Comparison of ENCODE assay signal across 8 cellular contexts in genomic region chr5:172958268-172959046, GRCh38. TPM values are rescaled to one million over a fixed set of nuclear protein-coding genes. Genes with fewer than 3 reads are reported as not detected.
A peak's percentile ranks its signal among the peaks of the same experiment; 100 is the strongest.
DNase-seq lines count a peak whose midpoint lies in the region; ATAC-seq and TF ChIP-seq lines count a peak whose summit lies in the region.

No MANE protein-coding gene starts in this region.

- TF ChIP-seq CTCF in 22Rv1 (IDR thresholded peaks at IDR 0.05) (no peak), PC-3 (conservative IDR thresholded peaks at IDR 0.05; ENCODE audit: low read depth, low read length) (no peak), fibroblast of lung (conservative IDR thresholded peaks at IDR 0.05 in 1 of 2, IDR thresholded peaks at IDR 0.05 in 1 of 2; ENCODE audit: low read depth in 1 of 2, low read length in 2 of 2) (no peak)

- no peaks in the 10 kb centered on the region for H3K27me3 ChIP-seq in PC-3 (ENCODE audit: low read length)
- H3K27me3 ChIP-seq in fibroblast of lung (ENCODE audit: control insufficient read depth, insufficient read depth, low read length), result no peaks in the 10 kb centered on the region

- TSS peak; percentile 88 for BruUV-seq in PC-3 (replicated peaks; lab: Mats Ljungman, UMichigan)

- H3K4me2 ChIP-seq in PC-3 (ENCODE audit: low read length) (peak overlapping the region; percentile 96), fibroblast of lung (ENCODE audit: extremely low read depth, insufficient read depth, low read length) (peak overlapping the region; percentile 73)

- H3K4me1 ChIP-seq in PC-3 (ENCODE audit: insufficient read depth, low read length), result peaks cover 22% of the 10 kb centered on the region
- peaks cover 12% of the 10 kb centered on the region for H3K4me1 ChIP-seq in fibroblast of lung (ENCODE audit: control insufficient read depth, extremely low read depth, insufficient read depth, low read length)

- no peaks in the 10 kb centered on the region for H3F3A ChIP-seq in PC-3 (ENCODE audit: low read length, unreplicated experiment)

- intact Hi-C loops in PC-3 (cut with micrococcal nuclease), result loop anchor here (2.0 kb wide), 2 partner anchors 188 to 252 kb away; partner anchors contain the start of gene DUSP1

- H3K79me2 ChIP-seq in PC-3 (ENCODE audit: low read length) (peaks cover 27% of the 10 kb centered on the region), fibroblast of lung (ENCODE audit: control insufficient read depth, insufficient read depth, low read length) (peaks cover 16% of the 10 kb centered on the region)

- peak; percentile 59 for DNase-seq in PC-3
- peak; percentile 50 for DNase-seq in activated T-helper 1 cell treated with Interleukin-2 at 50 U/mL for 16 hours (ENCODE audit: low read depth)
- DNase-seq in fibroblast of lung (ENCODE audit: low read depth in 2 of 2), result peak; percentile 57
- DNase-seq in natural killer cell treated with Interleukin-12 subunit alpha and Interleukin-12 subunit beta and Interleukin-15 and Interleukin-18, amount 100 ng/mL, for 72 hours (ENCODE audit: low spot score), result peak; percentile 78
- peak; percentile 59 for DNase-seq in stimulated activated naive B cell treated with anti-CD40 and anti-IgM and Interleukin-4, amounts not matched to agents 10 μg/mL and 1 μg/mL and 100 μg/mL, for 72 hours

- H3K9ac ChIP-seq in PC-3 (ENCODE audit: low read length), result peak overlapping the region; percentile 97
- peak overlapping the region; percentile 49 for H3K9ac ChIP-seq in fibroblast of lung (ENCODE audit: insufficient read depth, low read length)

- POLR2A ChIA-PET in PC-3 (lab: Charles Lee; ENCODE audit: unreplicated experiment), result interaction anchor here (0.6 kb wide), 5 partner anchors 26 to 644 kb away, joined by 3 to 11 read pairs (median 8); partner anchors contain the start of gene SH3PXD2B

- H3K4me1 Mint-ChIP-seq in natural killer cell treated with Interleukin-12 subunit alpha and Interleukin-12 subunit beta and Interleukin-15 and Interleukin-18, amount 100 ng/mL, for 72 hours (ENCODE audit: low read depth in 2 of 2), result peaks cover 31% of the 10 kb centered on the region in 2 donors
- H3K4me1 Mint-ChIP-seq in stimulated activated naive B cell treated with anti-CD40 and anti-IgM and Interleukin-4, amounts not matched to agents 10 μg/mL and 1 μg/mL and 100 μg/mL, for 72 hours, result peaks cover 27 to 37% of the 10 kb centered on the region in 2 donors

- CTCF ChIA-PET in PC-3 (lab: Charles Lee), result interaction anchor here (0.6 to 1.8 kb wide), 5 partner anchors 10 to 497 kb away, joined by 3 to 10 read pairs (median 5); no protein-coding TSS in a partner anchor

- H4K20me1 ChIP-seq in PC-3 (ENCODE audit: low read length) (no peaks in the 10 kb centered on the region), fibroblast of lung (ENCODE audit: control insufficient read depth, extremely low read depth, insufficient read depth, low read length) (no peaks in the 10 kb centered on the region)

- no peaks in the 10 kb centered on the region for H3K9me3 ChIP-seq in PC-3 (ENCODE audit: low read length)
- H3K9me3 ChIP-seq in fibroblast of lung (ENCODE audit: control insufficient read depth, insufficient read depth, low read depth, low read length), result no peaks in the 10 kb centered on the region

- no peaks in the 10 kb centered on the region for H3K9me2 ChIP-seq in PC-3 (replicated peaks; ENCODE audit: low read length)

- ATAC-seq in GM18870 (IDR thresholded peaks at IDR 0.05; ENCODE audit: unreplicated experiment) (peak; percentile 24), HG03139 (IDR thresholded peaks at IDR 0.05; ENCODE audit: unreplicated experiment) (peak; percentile 53), PC-3 (peak; percentile 74)
- ATAC-seq in natural killer cell treated with Interleukin-12 subunit alpha and Interleukin-12 subunit beta and Interleukin-15 and Interleukin-18, amount 100 ng/mL, for 72 hours, result peak; percentile 90 to 94
- ATAC-seq in stimulated activated naive B cell treated with anti-CD40 and anti-IgM and Interleukin-4, amounts not matched to agents 10 μg/mL and 1 μg/mL and 100 μg/mL, for 72 hours (replicated peaks), result peak; percentile 73 to 83

- H3K9me3 Mint-ChIP-seq in natural killer cell treated with Interleukin-12 subunit alpha and Interleukin-12 subunit beta and Interleukin-15 and Interleukin-18, amount 100 ng/mL, for 72 hours, result no peaks in the 10 kb centered on the region
- no peaks in the 10 kb centered on the region for H3K9me3 Mint-ChIP-seq in stimulated activated naive B cell treated with anti-CD40 and anti-IgM and Interleukin-4, amounts not matched to agents 10 μg/mL and 1 μg/mL and 100 μg/mL, for 72 hours

- H3K4me3 ChIP-seq in PC-3 (ENCODE audit: low read length) (peak overlapping the region; percentile 92), fibroblast of lung (replicated peaks in 1 of 4; ENCODE audit: control extremely low read depth in 1 of 4, insufficient read depth in 1 of 4, low read depth in 3 of 4, low read length in 4 of 4) (peak overlapping the region; percentile 39 to 100 (median 46))

- H3K4me3 Mint-ChIP-seq in natural killer cell treated with Interleukin-12 subunit alpha and Interleukin-12 subunit beta and Interleukin-15 and Interleukin-18, amount 100 ng/mL, for 72 hours, result peak overlapping the region; percentile 100
- H3K4me3 Mint-ChIP-seq in stimulated activated naive B cell treated with anti-CD40 and anti-IgM and Interleukin-4, amounts not matched to agents 10 μg/mL and 1 μg/mL and 100 μg/mL, for 72 hours, result peak overlapping the region; percentile 96 to 100

- H3K36me3 ChIP-seq in PC-3 (ENCODE audit: low read depth, low read length) (peaks cover 9% of the 10 kb centered on the region), fibroblast of lung (ENCODE audit: control insufficient read depth, insufficient read depth, low read length) (no peaks in the 10 kb centered on the region)

- H3K27ac ChIP-seq in 22Rv1 (peak overlapping the region; percentile 84), PC-3 (ENCODE audit: low read length) (no peak overlapping the region), fibroblast of lung (ENCODE audit: insufficient read depth, low read length) (peak overlapping the region; percentile 99)

- peaks cover 10% of the 10 kb centered on the region for H3K36me3 Mint-ChIP-seq in natural killer cell treated with Interleukin-12 subunit alpha and Interleukin-12 subunit beta and Interleukin-15 and Interleukin-18, amount 100 ng/mL, for 72 hours
- peaks cover 14 to 32% of the 10 kb centered on the region in 2 donors for H3K36me3 Mint-ChIP-seq in stimulated activated naive B cell treated with anti-CD40 and anti-IgM and Interleukin-4, amounts not matched to agents 10 μg/mL and 1 μg/mL and 100 μg/mL, for 72 hours

- H3K27me3 Mint-ChIP-seq in natural killer cell treated with Interleukin-12 subunit alpha and Interleukin-12 subunit beta and Interleukin-15 and Interleukin-18, amount 100 ng/mL, for 72 hours, result no peaks in the 10 kb centered on the region
- no peaks in the 10 kb centered on the region for H3K27me3 Mint-ChIP-seq in stimulated activated naive B cell treated with anti-CD40 and anti-IgM and Interleukin-4, amounts not matched to agents 10 μg/mL and 1 μg/mL and 100 μg/mL, for 72 hours

- peak overlapping the region; percentile 98 to 99 for H3K27ac Mint-ChIP-seq in natural killer cell treated with Interleukin-12 subunit alpha and Interleukin-12 subunit beta and Interleukin-15 and Interleukin-18, amount 100 ng/mL, for 72 hours
- peak overlapping the region; percentile 97 for H3K27ac Mint-ChIP-seq in stimulated activated naive B cell treated with anti-CD40 and anti-IgM and Interleukin-4, amounts not matched to agents 10 μg/mL and 1 μg/mL and 100 μg/mL, for 72 hours

- H2AFZ ChIP-seq in PC-3 (ENCODE audit: low read length) (peak overlapping the region; percentile 100), fibroblast of lung (ENCODE audit: low read length) (peak overlapping the region; percentile 52)

RNA-seq across cellular contexts. Expression of gene RPL26L1, which starts 0.8 kb away (rescaled TPM):
- total RNA-seq in PC-3 (2014; rRNA removed) (73.9 and 93.1 TPM in 2 replicates), fibroblast of lung (47.1 and 50.1 TPM in 2 replicates)
- polyA plus RNA-seq in fibroblast of lung, result 98.1 and 144 TPM in 2 replicates
- 90.2 and 135 TPM in 2 replicates for polyA plus RNA-seq in fibroblast of lung (2012)
- polyA minus RNA-seq in fibroblast of lung (ENCODE audit: low replicate concordance), result 11.2 and 12.2 TPM in 2 replicates
- 10 to 100 TPM; 41.5 to 47.3 TPM for total RNA-seq in natural killer cell treated with Interleukin-12 subunit alpha and Interleukin-12 subunit beta and Interleukin-15 and Interleukin-18, amount 100 ng/mL, for 72 hours

RNA-seq across cellular contexts. Expression of gene ATP6V0E1, which starts 25.1 kb away (rescaled TPM):
- total RNA-seq in PC-3 (2014; rRNA removed) (154 and 162 TPM in 2 replicates), fibroblast of lung (293 and 377 TPM in 2 replicates)
- polyA plus RNA-seq in fibroblast of lung, result 595 and 635 TPM in 2 replicates
- 409 and 483 TPM in 2 replicates for polyA plus RNA-seq in fibroblast of lung (2012)
- polyA minus RNA-seq in fibroblast of lung (ENCODE audit: low replicate concordance), result 366 and 457 TPM in 2 replicates
- 100 to 1,000 TPM; 150 to 214 TPM for total RNA-seq in natural killer cell treated with Interleukin-12 subunit alpha and Interleukin-12 subunit beta and Interleukin-15 and Interleukin-18, amount 100 ng/mL, for 72 hours

Comparison
In these comparisons a context has a peak if more than half of its experiments do, and no peak if none do; other contexts are left out.
1. ATAC-seq: peak in every context shown above with its lines; median percentile 92 in natural killer cell treated with Interleukin-12 subunit alpha and Interleukin-12 subunit beta and Interleukin-15 and Interleukin-18, amount 100 ng/mL, for 72 hours; 78 in stimulated activated naive B cell treated with anti-CD40 and anti-IgM and Interleukin-4, amounts not matched to agents 10 μg/mL and 1 μg/mL and 100 μg/mL, for 72 hours; 74 in PC-3; 53 in HG03139; 24 in GM18870.